In genomic region chr1:153345187-153346066, GRCh38 we compare ENCODE assay signal across 15 cellular contexts. TPM values are rescaled to one million over a fixed set of nuclear protein-coding genes. Genes with fewer than 3 reads are reported as not detected.
DNase-seq lines count a peak whose midpoint lies in the region; ATAC-seq and TF ChIP-seq lines count a peak whose summit lies in the region.
"Had no signal": no experiment of that assay in that cellular context is flagged by ENCODE, and none has a peak within 500 bp of the region (broad histone marks: within the 10 kb centered on the region; RNA-seq: fewer than 3 reads in every experiment).

No MANE protein-coding gene starts in this region.

- no peak overlapping the region for H3K27ac ChIP-seq in left lung
- H3K27ac ChIP-seq: PC-9 had no signal

- DNase-seq in activated naive CD4-positive, alpha-beta T cell treated with anti-CD3 and anti-CD28 coated beads for 36 hours = peak; percentile 55
- DNase-seq in activated naive CD4-positive, alpha-beta T cell treated with Interleukin-2 at 50 U/mL for 16 hours = no peak
- DNase-seq in NCI-H128 (lab: John Stamatoyannopoulos, UW; ENCODE audit: unreplicated experiment) (peak; percentile 29), GM19238 (ENCODE audit: insufficient read length, low spot score) (no peak), left lung (no peak), HCEC 1CT (no peak)
- no peak for DNase-seq in activated naive CD8-positive, alpha-beta T cell treated with anti-CD3 and anti-CD28 coated beads, Interleukin-2, amount 50 U/mL, for 24 hours
- DNase-seq: activated CD8-positive, alpha-beta memory T cell treated with anti-CD3 and anti-CD28 coated beads, Interleukin-2, amount 10 ng/mL, durations not matched to agents 7 days and 5 days; GOT3; nephron progenitor cell; PC-9 had no signal

- H3K36me3 ChIP-seq in left lung = no peaks in the 10 kb centered on the region

- no peak for TF ChIP-seq CTCF in left lung (IDR thresholded peaks at IDR 0.05)

- H3K4me3 ChIP-seq in left lung = no peak overlapping the region
- H3K4me3 ChIP-seq: PC-9 had no signal

- no peak overlapping the region for H3K27ac Mint-ChIP-seq in activated naive CD4-positive, alpha-beta T cell treated with anti-CD3 and anti-CD28 coated beads for 36 hours
- no peak overlapping the region for H3K27ac Mint-ChIP-seq in activated naive CD8-positive, alpha-beta T cell treated with anti-CD3 and anti-CD28 coated beads, Interleukin-2, amount 50 U/mL, for 24 hours
- H3K27ac Mint-ChIP-seq: activated CD8-positive, alpha-beta memory T cell treated with anti-CD3 and anti-CD28 coated beads, Interleukin-2, amount 10 ng/mL, durations not matched to agents 7 days and 5 days; nephron progenitor cell had no signal

- H3K27me3 Mint-ChIP-seq in activated naive CD4-positive, alpha-beta T cell treated with anti-CD3 and anti-CD28 coated beads for 36 hours (ENCODE audit: low read depth) = peaks cover 14% of the 10 kb centered on the region
- H3K27me3 Mint-ChIP-seq in activated naive CD8-positive, alpha-beta T cell treated with anti-CD3 and anti-CD28 coated beads, Interleukin-2, amount 50 U/mL, for 24 hours = peaks cover 22% of the 10 kb centered on the region

- peaks cover 32% of the 10 kb centered on the region for H3K4me1 Mint-ChIP-seq in activated naive CD4-positive, alpha-beta T cell treated with anti-CD3 and anti-CD28 coated beads for 36 hours (ENCODE audit: low read depth)
- peaks cover 25% of the 10 kb centered on the region for H3K4me1 Mint-ChIP-seq in activated naive CD8-positive, alpha-beta T cell treated with anti-CD3 and anti-CD28 coated beads, Interleukin-2, amount 50 U/mL, for 24 hours
- H3K4me1 Mint-ChIP-seq: nephron progenitor cell had no signal

- H3K4me1 ChIP-seq in left lung = peaks cover 0 to 26% of the 10 kb centered on the region in 2 donors

- H3K36me3 Mint-ChIP-seq in activated naive CD4-positive, alpha-beta T cell treated with anti-CD3 and anti-CD28 coated beads for 36 hours (ENCODE audit: low read depth) = no peaks in the 10 kb centered on the region
- no peaks in the 10 kb centered on the region for H3K36me3 Mint-ChIP-seq in activated naive CD8-positive, alpha-beta T cell treated with anti-CD3 and anti-CD28 coated beads, Interleukin-2, amount 50 U/mL, for 24 hours (ENCODE audit: low read depth)
- H3K36me3 Mint-ChIP-seq: activated CD8-positive, alpha-beta memory T cell treated with anti-CD3 and anti-CD28 coated beads, Interleukin-2, amount 10 ng/mL, durations not matched to agents 7 days and 5 days had no signal

- H3K27me3 ChIP-seq in left lung = peaks cover 0 to 29% of the 10 kb centered on the region in 2 donors

- intact Hi-C loops in activated naive CD4-positive, alpha-beta T cell treated with anti-CD3 and anti-CD28 coated beads for 36 hours (cut with micrococcal nuclease) = loop anchor here (2.0 kb wide), 1 partner anchor 227 kb away; no protein-coding TSS in a partner anchor
- intact Hi-C loops in left lung (cut with DNase I) = no loop called here

- H3K9me3 ChIP-seq in left lung = no peaks in the 10 kb centered on the region

- ATAC-seq in activated naive CD8-positive, alpha-beta T cell treated with anti-CD3 and anti-CD28 coated beads, Interleukin-2, amount 50 U/mL, for 24 hours = peak; percentile 55
- no peak for ATAC-seq in left lung
- ATAC-seq in GM21529 (IDR thresholded peaks at IDR 0.05; ENCODE audit: unreplicated experiment) = no peak
- ATAC-seq: activated CD8-positive, alpha-beta memory T cell treated with anti-CD3 and anti-CD28 coated beads, Interleukin-2, amount 10 ng/mL, durations not matched to agents 7 days and 5 days had no signal

- no peaks in the 10 kb centered on the region for H3K9me3 Mint-ChIP-seq in activated naive CD4-positive, alpha-beta T cell treated with anti-CD3 and anti-CD28 coated beads for 36 hours
- H3K9me3 Mint-ChIP-seq in activated naive CD8-positive, alpha-beta T cell treated with anti-CD3 and anti-CD28 coated beads, Interleukin-2, amount 50 U/mL, for 24 hours = no peaks in the 10 kb centered on the region

- CTCF ChIA-PET in activated naive CD4-positive, alpha-beta T cell treated with anti-CD3 and anti-CD28 coated beads for 36 hours (lab: Charles Lee) = interaction anchor here (4.0 kb wide), 1 partner anchor 8 kb away, joined by 26 read pairs; no protein-coding TSS in a partner anchor

- no peak overlapping the region for H3K4me3 Mint-ChIP-seq in activated naive CD4-positive, alpha-beta T cell treated with anti-CD3 and anti-CD28 coated beads for 36 hours
- H3K4me3 Mint-ChIP-seq in activated naive CD8-positive, alpha-beta T cell treated with anti-CD3 and anti-CD28 coated beads, Interleukin-2, amount 50 U/mL, for 24 hours = no peak overlapping the region
- H3K4me3 Mint-ChIP-seq: activated CD8-positive, alpha-beta memory T cell treated with anti-CD3 and anti-CD28 coated beads, Interleukin-2, amount 10 ng/mL, durations not matched to agents 7 days and 5 days; nephron progenitor cell had no signal

RNA-seq across cellular contexts. Expression of gene PGLYRP4, which starts 3.2 kb away (rescaled TPM):
- not detected for total RNA-seq in activated naive CD4-positive, alpha-beta T cell treated with anti-CD3 and anti-CD28 coated beads for 36 hours
- total RNA-seq in left lung = not detected
- total RNA-seq: activated CD8-positive, alpha-beta memory T cell treated with anti-CD3 and anti-CD28 coated beads, Interleukin-2, amount 10 ng/mL, durations not matched to agents 7 days and 5 days; glomerular endothelial cell; PC-9; T-helper 2 cell treated with Interferon-gamma antibody and Interleukin-4, amounts not matched to agents 100 ng/mL and 5 ng/mL, for 36 hours; urinary bladder had no signal

RNA-seq across cellular contexts. Expression of gene S100A9, which starts 12.2 kb away (rescaled TPM):
- total RNA-seq in activated naive CD4-positive, alpha-beta T cell treated with anti-CD3 and anti-CD28 coated beads for 36 hours = 1 to 10 TPM; 1.7 to 2.6 TPM
- 1,000 to 10,000 TPM in 1 of 2 donors, 100 to 1,000 TPM in 1; 193 to 1,552 TPM for total RNA-seq in left lung
- total RNA-seq: activated CD8-positive, alpha-beta memory T cell treated with anti-CD3 and anti-CD28 coated beads, Interleukin-2, amount 10 ng/mL, durations not matched to agents 7 days and 5 days; glomerular endothelial cell; T-helper 2 cell treated with Interferon-gamma antibody and Interleukin-4, amounts not matched to agents 100 ng/mL and 5 ng/mL, for 36 hours had no signal

RNA-seq across cellular contexts. Expression of gene S100A12, which starts 30.0 kb away (rescaled TPM):
- total RNA-seq in activated naive CD4-positive, alpha-beta T cell treated with anti-CD3 and anti-CD28 coated beads for 36 hours = not detected
- 100 to 1,000 TPM in 1 of 2 donors, 10 to 100 TPM in 1; 12.1 to 178 TPM for total RNA-seq in left lung
- total RNA-seq: activated CD8-positive, alpha-beta memory T cell treated with anti-CD3 and anti-CD28 coated beads, Interleukin-2, amount 10 ng/mL, durations not matched to agents 7 days and 5 days; glomerular endothelial cell; PC-9; T-helper 2 cell treated with Interferon-gamma antibody and Interleukin-4, amounts not matched to agents 100 ng/mL and 5 ng/mL, for 36 hours had no signal

RNA-seq across cellular contexts. Expression of gene PGLYRP3, which starts 32.7 kb away (rescaled TPM):
- not detected for total RNA-seq in activated naive CD4-positive, alpha-beta T cell treated with anti-CD3 and anti-CD28 coated beads for 36 hours
- not detected for total RNA-seq in left lung
- total RNA-seq: activated CD8-positive, alpha-beta memory T cell treated with anti-CD3 and anti-CD28 coated beads, Interleukin-2, amount 10 ng/mL, durations not matched to agents 7 days and 5 days; glomerular endothelial cell; PC-9; T-helper 2 cell treated with Interferon-gamma antibody and Interleukin-4, amounts not matched to agents 100 ng/mL and 5 ng/mL, for 36 hours; urinary bladder had no signal

RNA-seq across cellular contexts. Expression of gene S100A8, which starts 45.4 kb away (rescaled TPM):
- total RNA-seq in activated naive CD4-positive, alpha-beta T cell treated with anti-CD3 and anti-CD28 coated beads for 36 hours = not detected
- total RNA-seq in left lung = 1,000 to 10,000 TPM in 1 of 2 donors, 10 to 100 TPM in 1; 97.7 to 1,365 TPM
- total RNA-seq: activated CD8-positive, alpha-beta memory T cell treated with anti-CD3 and anti-CD28 coated beads, Interleukin-2, amount 10 ng/mL, durations not matched to agents 7 days and 5 days; glomerular endothelial cell; PC-9; T-helper 2 cell treated with Interferon-gamma antibody and Interleukin-4, amounts not matched to agents 100 ng/mL and 5 ng/mL, for 36 hours had no signal

Comparison
In these comparisons a context has a peak if more than half of its experiments do, and no peak if none do; other contexts are left out.
1. DNase-seq: peak in activated naive CD4-positive, alpha-beta T cell treated with anti-CD3 and anti-CD28 coated beads for 36 hours (single experiment) and NCI-H128 (single experiment); none in activated naive CD4-positive, alpha-beta T cell treated with Interleukin-2 at 50 U/mL for 16 hours (single experiment), activated naive CD8-positive, alpha-beta T cell treated with anti-CD3 and anti-CD28 coated beads, Interleukin-2, amount 50 U/mL, for 24 hours (single experiment), GM19238 (single experiment), left lung (0 of 2) and HCEC 1CT (single experiment).
2. RNA of gene S100A9, which starts 12.2 kb away (total RNA-seq): 193 to 1,552 TPM in left lung; 1.7 to 2.6 TPM in activated naive CD4-positive, alpha-beta T cell treated with anti-CD3 and anti-CD28 coated beads for 36 hours; every median in the first group is over 10 times any median in the second.
3. RNA of gene S100A12, which starts 30.0 kb away (total RNA-seq): 12.1 to 178 TPM in left lung; not detected in activated naive CD4-positive, alpha-beta T cell treated with anti-CD3 and anti-CD28 coated beads for 36 hours; every median in the first group is over 10 times any median in the second.